8 cellular contexts compared by ENCODE assay signal in the genomic region with DNA sequence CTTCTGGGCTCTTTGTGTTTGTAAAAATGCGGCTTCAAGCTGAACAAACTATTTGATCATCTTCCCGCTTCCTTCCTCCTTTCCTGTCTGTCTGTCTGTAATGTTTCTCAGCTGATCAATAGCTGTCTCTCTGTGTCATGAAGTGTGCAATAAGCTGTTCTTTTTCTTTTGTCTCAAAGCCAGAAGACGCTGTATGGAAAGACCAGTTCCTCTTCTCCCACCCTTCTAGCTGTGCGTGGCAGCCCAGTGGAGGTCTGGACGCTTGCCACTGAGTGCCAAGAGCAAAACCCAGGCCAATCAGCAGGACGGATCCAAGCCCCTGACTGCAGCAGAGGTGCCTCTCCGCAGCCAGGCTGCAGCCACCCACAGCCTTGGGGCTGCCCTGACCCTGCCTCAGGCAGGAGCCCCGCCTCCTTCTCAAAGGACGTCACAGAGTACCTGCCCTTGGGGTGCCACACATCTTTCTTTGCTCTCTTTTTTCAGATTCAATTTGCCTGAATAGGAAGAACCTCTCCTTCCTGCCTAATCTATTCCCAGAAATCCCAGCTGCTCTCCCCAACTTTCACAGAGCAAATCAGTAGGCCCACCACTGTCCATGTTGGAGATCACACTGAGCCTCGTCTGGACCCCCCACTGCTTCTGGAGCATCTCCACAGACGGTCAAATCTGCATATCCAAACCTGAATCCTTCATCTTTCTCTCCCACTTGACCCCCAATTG. TPM values are rescaled to one million over a fixed set of nuclear protein-coding genes. Genes with fewer than 3 reads are reported as not detected.
DNase-seq lines count a peak whose midpoint lies in the region; ATAC-seq, FAIRE-seq and TF ChIP-seq lines count a peak whose summit lies in the region.

No MANE protein-coding gene starts in this region.

- ATAC-seq in pancreas (peak; percentile 66 to 77 (median 71)), aorta (ENCODE audit: low FRiP score) (peak; percentile 69), HG02798 (IDR thresholded peaks at IDR 0.05; ENCODE audit: poor library complexity, unreplicated experiment) (no peak), HG02852 (IDR thresholded peaks at IDR 0.05; ENCODE audit: unreplicated experiment) (no peak)

- H3K27me3 ChIP-seq in fibroblast of lung (ENCODE audit: control insufficient read depth, insufficient read depth, low read length) (no peaks in the 10 kb centered on the region), pancreas (no peaks in the 10 kb centered on the region), aorta (ENCODE audit: control insufficient read depth in 1 of 2, insufficient read depth in 2 of 2, low read length in 1 of 2) (no peaks in the 10 kb centered on the region)

- no peak for FAIRE-seq in pancreas (lab: Jason Lieb, UNC)

- TF ChIP-seq CTCF in fibroblast of lung (conservative IDR thresholded peaks at IDR 0.05 in 1 of 2, IDR thresholded peaks at IDR 0.05 in 1 of 2; ENCODE audit: low read depth in 1 of 2, low read length in 2 of 2): no peak
- no peak for TF ChIP-seq CTCF in pancreas (IDR thresholded peaks at IDR 0.05)

- intact Hi-C loops in pancreas (cut with DNase I): no loop called here
- intact Hi-C loops in aorta (cut with DNase I): loop anchor here (5.0 kb wide), 2 partner anchors 38 to 57 kb away; partner anchors contain the start of gene MAML3 (in 1 of the 2)

- H3K36me3 ChIP-seq in fibroblast of lung (ENCODE audit: control insufficient read depth, insufficient read depth, low read length): no peaks in the 10 kb centered on the region
- no peaks in the 10 kb centered on the region for H3K36me3 ChIP-seq in pancreas
- no peaks in the 10 kb centered on the region for H3K36me3 ChIP-seq in aorta (ENCODE audit: control insufficient read depth in 1 of 2, insufficient read depth in 2 of 2, low read length in 1 of 2)

- H3K9me3 ChIP-seq in fibroblast of lung (ENCODE audit: control insufficient read depth, insufficient read depth, low read depth, low read length) (no peaks in the 10 kb centered on the region), pancreas (no peaks in the 10 kb centered on the region), aorta (ENCODE audit: control insufficient read depth, low read length) (no peaks in the 10 kb centered on the region)

- H4K20me1 ChIP-seq in fibroblast of lung (ENCODE audit: control insufficient read depth, extremely low read depth, insufficient read depth, low read length): no peaks in the 10 kb centered on the region

- no peaks in the 10 kb centered on the region for H3K79me2 ChIP-seq in fibroblast of lung (ENCODE audit: control insufficient read depth, insufficient read depth, low read length)

- H3K4me2 ChIP-seq in fibroblast of lung (ENCODE audit: extremely low read depth, insufficient read depth, low read length): no peak overlapping the region

- H2AFZ ChIP-seq in fibroblast of lung (ENCODE audit: low read length): peak overlapping the region; percentile 4

- H3K9ac ChIP-seq in fibroblast of lung (ENCODE audit: insufficient read depth, low read length): no peak overlapping the region

- H3K4me1 ChIP-seq in fibroblast of lung (ENCODE audit: control insufficient read depth, extremely low read depth, insufficient read depth, low read length): peaks cover 32% of the 10 kb centered on the region
- peaks cover 9 to 54% (median 12%) of the 10 kb centered on the region in 3 donors for H3K4me1 ChIP-seq in pancreas
- H3K4me1 ChIP-seq in aorta (ENCODE audit: control insufficient read depth in 1 of 2, insufficient read depth in 2 of 2, low read length in 2 of 2): peaks cover 6 to 13% of the 10 kb centered on the region in 2 donors

- no peak overlapping the region for H3K4me3 ChIP-seq in fibroblast of lung (replicated peaks in 1 of 4; ENCODE audit: control extremely low read depth in 1 of 4, insufficient read depth in 1 of 4, low read depth in 3 of 4, low read length in 4 of 4)
- H3K4me3 ChIP-seq in pancreas: no peak overlapping the region
- H3K4me3 ChIP-seq in aorta (ENCODE audit: low read length in 2 of 2): no peak overlapping the region

- 27 to 48% methylated on average over 11 of the region's 11 CpGs for WGBS in pancreas, 2 donors
- 40 to 44% methylated on average over 11 of the region's 11 CpGs for WGBS in aorta, 2 donors

- DNase-seq in CMK (ENCODE audit: low read depth) (peak; percentile 54), NCI-H446 treated with DMSO at 0.1 percent for 48 hours (lab: John Stamatoyannopoulos, UW) (peak; percentile 49), activated T-cell treated with anti-CD3 and anti-CD28 coated beads for 4 hours (peak; percentile 50), fibroblast of lung (ENCODE audit: low read depth in 2 of 2) (peak; percentile 67 to 72), pancreas (peak; percentile 54 to 80 (median 66)), aorta (peak; percentile 85 to 90)

- peak overlapping the region; percentile 74 for H3K27ac ChIP-seq in fibroblast of lung (ENCODE audit: insufficient read depth, low read length)
- peak overlapping the region; percentile 14 to 67 (median 54) for H3K27ac ChIP-seq in pancreas
- H3K27ac ChIP-seq in aorta (ENCODE audit: low read depth in 1 of 2, low read length in 2 of 2): peak overlapping the region; percentile 0 to 3

RNA-seq across cellular contexts. Expression of gene MAML3, which starts 59.1 kb away (rescaled TPM):
- total RNA-seq in fibroblast of lung (2.0 and 2.1 TPM in 2 replicates), pancreas (1 to 10 TPM; 5.3 to 8.9 (median 6.5) TPM), aorta (10 to 100 TPM in 1 of 2 donors, 1 to 10 TPM in 1; 8.3 to 10.5 TPM)
- polyA plus RNA-seq in fibroblast of lung (2.6 and 2.8 TPM in 2 replicates), pancreas (1 to 10 TPM; 3.8 to 4.0 TPM), aorta (1 to 10 TPM in 1 of 2 donors, under 1 TPM in 1; 0.79 to 1.5 TPM)
- polyA plus RNA-seq in fibroblast of lung (2012): 1.2 and 1.9 TPM in 2 replicates
- 1.3 and 3.6 TPM in 2 replicates for polyA minus RNA-seq in fibroblast of lung (ENCODE audit: low replicate concordance)

Comparison
In these comparisons a context has a peak if more than half of its experiments do, and no peak if none do; other contexts are left out.
1. H3K27ac ChIP-seq: peak in every context shown above with its lines; median percentile 74 in fibroblast of lung; 54 in pancreas; 2 in aorta.
2. ATAC-seq: peak in pancreas (4 of 4) and aorta (single experiment); none in HG02798 (single experiment) and HG02852 (single experiment).
3. intact Hi-C loops: an anchor here in aorta (5.0 kb wide); none called in pancreas.
4. Peak in every context shown above with its lines, with median percentiles within 50 percentile points of each other: DNase-seq.